In the genomic region with DNA sequence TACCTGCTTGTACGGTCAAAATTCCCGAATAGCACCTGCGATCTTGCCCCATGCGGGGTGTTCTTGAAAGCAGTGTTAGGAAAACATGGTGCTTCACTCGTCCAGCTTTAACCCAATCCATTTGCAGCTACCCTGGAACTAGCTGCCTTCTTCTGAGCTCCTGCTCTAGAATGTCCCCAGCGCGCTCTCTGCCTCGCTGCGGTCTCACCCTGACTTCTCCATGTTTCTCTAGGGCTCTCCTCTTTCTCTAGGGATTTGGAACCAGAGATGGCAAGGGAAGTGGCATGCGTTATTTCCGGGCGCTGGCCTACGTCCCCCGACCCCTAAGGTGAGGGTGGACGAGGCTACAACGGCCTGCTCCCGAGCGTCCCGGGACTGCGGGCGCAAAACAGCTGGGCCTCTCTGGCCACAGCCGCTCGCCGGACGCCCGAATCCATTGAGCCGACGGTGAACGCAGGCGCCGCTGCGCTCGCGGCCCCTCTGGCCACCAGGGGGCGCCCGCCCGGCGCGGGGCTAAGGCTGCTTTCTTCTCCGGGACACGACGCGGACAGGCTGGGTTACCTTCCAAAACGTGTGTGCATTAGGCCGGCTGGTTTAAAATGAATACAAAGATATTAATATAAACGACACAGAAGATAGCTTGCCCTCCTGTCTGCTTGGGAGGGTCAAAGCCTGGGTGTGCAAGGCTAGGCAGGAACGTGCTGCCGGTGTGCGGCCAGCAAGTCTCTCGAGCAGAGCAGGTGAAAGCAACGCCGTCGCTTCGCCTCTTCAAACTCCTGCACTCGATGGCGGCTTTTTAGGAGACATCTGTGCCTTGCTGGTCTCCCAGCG, we compare ENCODE assay signal across 8 cellular contexts. TPM values are rescaled to one million over a fixed set of nuclear protein-coding genes. Genes with fewer than 3 reads are reported as not detected.
DNase-seq lines count a peak whose midpoint lies in the region; ATAC-seq and TF ChIP-seq lines count a peak whose summit lies in the region.

No MANE protein-coding gene starts in this region.

- H3K9me3 ChIP-seq in OCI-LY7 (ENCODE audit: low read length) (no peaks in the 10 kb centered on the region), fibroblast of lung (ENCODE audit: control insufficient read depth, insufficient read depth, low read depth, low read length) (no peaks in the 10 kb centered on the region)

- DNase-seq in OCI-LY7 (ENCODE audit: low spot score) (peak; percentile 14), fibroblast of lung (ENCODE audit: low read depth in 2 of 2) (peak; percentile 64 to 77), naive B cell (peak; percentile 72)
- DNase-seq in activated T-helper 1 cell treated with anti-CD3 and anti-CD28 coated beads, Interleukin-12 subunit alpha, Interleukin-12 subunit beta, Interleukin-2, Interleukin-4 antibody, amounts not matched to agents 30 ng/mL and 10 ng/mL and 1 ng/mL, durations not matched to agents 14 hours and 24 hours and 36 hours (ENCODE audit: low spot score), result peak; percentile 56

- no peaks in the 10 kb centered on the region for H4K20me1 ChIP-seq in OCI-LY7 (ENCODE audit: insufficient read depth, low read length)
- no peaks in the 10 kb centered on the region for H4K20me1 ChIP-seq in fibroblast of lung (ENCODE audit: control insufficient read depth, extremely low read depth, insufficient read depth, low read length)

- H3K4me2 ChIP-seq in OCI-LY7 (ENCODE audit: low read length) (no peak overlapping the region), fibroblast of lung (ENCODE audit: extremely low read depth, insufficient read depth, low read length) (peak overlapping the region; percentile 97)

- H3K27me3 Mint-ChIP-seq in activated T-helper 1 cell treated with anti-CD3 and anti-CD28 coated beads, Interleukin-12 subunit alpha, Interleukin-12 subunit beta, Interleukin-2, Interleukin-4 antibody, amounts not matched to agents 30 ng/mL and 10 ng/mL and 1 ng/mL, durations not matched to agents 14 hours and 24 hours and 36 hours (ENCODE audit: insufficient read depth), result peaks cover 45% of the 10 kb centered on the region
- peaks cover 12 to 27% (median 27%) of the 10 kb centered on the region in 3 donors for H3K27me3 Mint-ChIP-seq in naive B cell
- peaks cover 41% of the 10 kb centered on the region for H3K27me3 Mint-ChIP-seq in stimulated activated naive CD8-positive, alpha-beta T cell treated with anti-CD3 and anti-CD28 coated beads, Interleukin-15, Interleukin-2, amounts not matched to agents 100 ng/mL and 50 ng/mL, for 24 hours

- BruUV-seq in OCI-LY7 (replicated peaks; lab: Mats Ljungman, UMichigan), result no TSS peak

- no peaks in the 10 kb centered on the region for H3K9me2 ChIP-seq in OCI-LY7 (ENCODE audit: insufficient read depth, low read length)

- H2AFZ ChIP-seq in OCI-LY7 (ENCODE audit: low read length) (no peak overlapping the region), fibroblast of lung (ENCODE audit: low read length) (peak overlapping the region; percentile 88)

- POLR2A ChIA-PET in OCI-LY7 (lab: Charles Lee), result interaction anchor here (0.6 kb wide), 2 partner anchors 139 to 165 kb away, joined by 3 read pairs; no protein-coding TSS in a partner anchor

- H3K4me3 Mint-ChIP-seq in activated T-helper 1 cell treated with anti-CD3 and anti-CD28 coated beads, Interleukin-12 subunit alpha, Interleukin-12 subunit beta, Interleukin-2, Interleukin-4 antibody, amounts not matched to agents 30 ng/mL and 10 ng/mL and 1 ng/mL, durations not matched to agents 14 hours and 24 hours and 36 hours, result peak overlapping the region; percentile 17
- H3K4me3 Mint-ChIP-seq in naive B cell, result peak overlapping the region in 6 of 8 donors; percentile 83 to 95 (median 90)
- peak overlapping the region; percentile 76 for H3K4me3 Mint-ChIP-seq in stimulated activated naive CD8-positive, alpha-beta T cell treated with anti-CD3 and anti-CD28 coated beads, Interleukin-15, Interleukin-2, amounts not matched to agents 100 ng/mL and 50 ng/mL, for 24 hours

- ATAC-seq in GM19328 (IDR thresholded peaks at IDR 0.05; ENCODE audit: unreplicated experiment) (peak; percentile 51), HG03442 (IDR thresholded peaks at IDR 0.05; ENCODE audit: unreplicated experiment) (peak; percentile 56), naive B cell (ENCODE audit: low read depth in 2 of 2) (peak; percentile 56 to 62)

- H3K27ac Mint-ChIP-seq in activated T-helper 1 cell treated with anti-CD3 and anti-CD28 coated beads, Interleukin-12 subunit alpha, Interleukin-12 subunit beta, Interleukin-2, Interleukin-4 antibody, amounts not matched to agents 30 ng/mL and 10 ng/mL and 1 ng/mL, durations not matched to agents 14 hours and 24 hours and 36 hours, result no peak overlapping the region
- H3K27ac Mint-ChIP-seq in naive B cell, result peak overlapping the region in 3 of 6 donors; percentile 37 to 85 (median 41)
- no peak overlapping the region for H3K27ac Mint-ChIP-seq in stimulated activated naive CD8-positive, alpha-beta T cell treated with anti-CD3 and anti-CD28 coated beads, Interleukin-15, Interleukin-2, amounts not matched to agents 100 ng/mL and 50 ng/mL, for 24 hours

- TF ChIP-seq CTCF in C4-2B (conservative IDR thresholded peaks at IDR 0.05) (peak; percentile 96), OCI-LY7 (conservative IDR thresholded peaks at IDR 0.05; ENCODE audit: low read length) (peak; percentile 80), fibroblast of lung (conservative IDR thresholded peaks at IDR 0.05 in 1 of 2, IDR thresholded peaks at IDR 0.05 in 1 of 2; ENCODE audit: low read depth in 1 of 2, low read length in 2 of 2) (peak; percentile 77 to 82)

- no peaks in the 10 kb centered on the region for H3K9me3 Mint-ChIP-seq in activated T-helper 1 cell treated with anti-CD3 and anti-CD28 coated beads, Interleukin-12 subunit alpha, Interleukin-12 subunit beta, Interleukin-2, Interleukin-4 antibody, amounts not matched to agents 30 ng/mL and 10 ng/mL and 1 ng/mL, durations not matched to agents 14 hours and 24 hours and 36 hours
- no peaks in the 10 kb centered on the region for H3K9me3 Mint-ChIP-seq in naive B cell
- H3K9me3 Mint-ChIP-seq in stimulated activated naive CD8-positive, alpha-beta T cell treated with anti-CD3 and anti-CD28 coated beads, Interleukin-15, Interleukin-2, amounts not matched to agents 100 ng/mL and 50 ng/mL, for 24 hours, result no peaks in the 10 kb centered on the region

- H3K27ac ChIP-seq in C4-2B (no peak overlapping the region), OCI-LY7 (ENCODE audit: low read depth, low read length, poor library complexity, severe bottlenecking) (no peak overlapping the region), fibroblast of lung (ENCODE audit: insufficient read depth, low read length) (peak overlapping the region; percentile 85)

- peaks cover 18% of the 10 kb centered on the region for H3K4me1 Mint-ChIP-seq in activated T-helper 1 cell treated with anti-CD3 and anti-CD28 coated beads, Interleukin-12 subunit alpha, Interleukin-12 subunit beta, Interleukin-2, Interleukin-4 antibody, amounts not matched to agents 30 ng/mL and 10 ng/mL and 1 ng/mL, durations not matched to agents 14 hours and 24 hours and 36 hours (ENCODE audit: low read depth)
- peaks cover 11 to 28% (median 16%) of the 10 kb centered on the region in 3 donors for H3K4me1 Mint-ChIP-seq in naive B cell
- H3K4me1 Mint-ChIP-seq in stimulated activated naive CD8-positive, alpha-beta T cell treated with anti-CD3 and anti-CD28 coated beads, Interleukin-15, Interleukin-2, amounts not matched to agents 100 ng/mL and 50 ng/mL, for 24 hours (ENCODE audit: low read depth), result peaks cover 19% of the 10 kb centered on the region

- intact Hi-C loops in OCI-LY7 (cut with micrococcal nuclease; ENCODE audit: unreplicated experiment), result no loop called here
- intact Hi-C loops in activated T-helper 1 cell treated with anti-CD3 and anti-CD28 coated beads, Interleukin-12 subunit alpha, Interleukin-12 subunit beta, Interleukin-2, Interleukin-4 antibody, amounts not matched to agents 30 ng/mL and 10 ng/mL and 1 ng/mL, durations not matched to agents 14 hours and 24 hours and 36 hours (cut with micrococcal nuclease), result loop anchor here (2.0 to 5.0 kb wide), 2 partner anchors 674 to 1745 kb away; no protein-coding TSS in a partner anchor

- no peaks in the 10 kb centered on the region for H3K36me3 Mint-ChIP-seq in activated T-helper 1 cell treated with anti-CD3 and anti-CD28 coated beads, Interleukin-12 subunit alpha, Interleukin-12 subunit beta, Interleukin-2, Interleukin-4 antibody, amounts not matched to agents 30 ng/mL and 10 ng/mL and 1 ng/mL, durations not matched to agents 14 hours and 24 hours and 36 hours (ENCODE audit: low read depth)
- H3K36me3 Mint-ChIP-seq in naive B cell, result no peaks in the 10 kb centered on the region
- no peaks in the 10 kb centered on the region for H3K36me3 Mint-ChIP-seq in stimulated activated naive CD8-positive, alpha-beta T cell treated with anti-CD3 and anti-CD28 coated beads, Interleukin-15, Interleukin-2, amounts not matched to agents 100 ng/mL and 50 ng/mL, for 24 hours (ENCODE audit: low read depth)

- H3K9ac ChIP-seq in fibroblast of lung (ENCODE audit: insufficient read depth, low read length), result peak overlapping the region; percentile 63

- CTCF ChIA-PET in OCI-LY7 (lab: Charles Lee; ENCODE audit: unreplicated experiment), result interaction anchor here (0.6 kb wide), 1 partner anchor 673 kb away, joined by 3 read pairs; no protein-coding TSS in a partner anchor

- no peak overlapping the region for H3K4me3 ChIP-seq in OCI-LY7 (ENCODE audit: low read depth, low read length, poor library complexity, severe bottlenecking)
- peak overlapping the region; percentile 47 to 92 (median 64) for H3K4me3 ChIP-seq in fibroblast of lung (replicated peaks in 1 of 4; ENCODE audit: control extremely low read depth in 1 of 4, insufficient read depth in 1 of 4, low read depth in 3 of 4, low read length in 4 of 4)

- no peaks in the 10 kb centered on the region for H3K79me2 ChIP-seq in OCI-LY7 (ENCODE audit: insufficient read depth, low read depth, low read length)
- peaks cover 30% of the 10 kb centered on the region for H3K79me2 ChIP-seq in fibroblast of lung (ENCODE audit: control insufficient read depth, insufficient read depth, low read length)

- H3K27me3 ChIP-seq in fibroblast of lung (ENCODE audit: control insufficient read depth, insufficient read depth, low read length), result no peaks in the 10 kb centered on the region

- H3K36me3 ChIP-seq in OCI-LY7 (ENCODE audit: insufficient read depth, low read length) (no peaks in the 10 kb centered on the region), fibroblast of lung (ENCODE audit: control insufficient read depth, insufficient read depth, low read length) (no peaks in the 10 kb centered on the region)

- no peaks in the 10 kb centered on the region for H3K4me1 ChIP-seq in OCI-LY7 (ENCODE audit: insufficient read depth, low read length, poor library complexity, severe bottlenecking)
- H3K4me1 ChIP-seq in fibroblast of lung (ENCODE audit: control insufficient read depth, extremely low read depth, insufficient read depth, low read length), result peaks cover 2% of the 10 kb centered on the region

RNA-seq across cellular contexts. Expression of a gene that starts 1.8 kb away (rescaled TPM):
- total RNA-seq in OCI-LY7 (2014; rRNA removed; shearing (Covaris generic)), result not detected in 2 replicates
- not detected in 2 replicates for total RNA-seq in OCI-LY7 (2022)
- 0.08 and 0.10 TPM in 2 replicates for total RNA-seq in activated T-helper 1 cell treated with anti-CD3 and anti-CD28 coated beads, Interleukin-12 subunit alpha, Interleukin-12 subunit beta, Interleukin-2, Interleukin-4 antibody, amounts not matched to agents 30 ng/mL and 10 ng/mL and 1 ng/mL, durations not matched to agents 14 hours and 24 hours and 36 hours
- 9.8 and 13.0 TPM in 2 replicates for total RNA-seq in fibroblast of lung
- 16.2 and 82.6 TPM in 2 replicates for polyA plus RNA-seq in fibroblast of lung
- polyA plus RNA-seq in fibroblast of lung (2012), result 8.5 and 40.7 TPM in 2 replicates
- polyA minus RNA-seq in fibroblast of lung (ENCODE audit: low replicate concordance), result 20.0 and 89.7 TPM in 2 replicates
- polyA plus RNA-seq in naive B cell (ENCODE audit: low read depth in 6 of 6), result 1 to 10 TPM in 3 of 6 donors, under 1 TPM in 3; 0.18 to 7.3 (median 1.2) TPM

Comparison
In these comparisons a context has a peak if more than half of its experiments do, and no peak if none do; other contexts are left out.
1. DNase-seq: peak in every context shown above with its lines; median percentile 72 in naive B cell; 70 in fibroblast of lung; 56 in activated T-helper 1 cell treated with anti-CD3 and anti-CD28 coated beads, Interleukin-12 subunit alpha, Interleukin-12 subunit beta, Interleukin-2, Interleukin-4 antibody, amounts not matched to agents 30 ng/mL and 10 ng/mL and 1 ng/mL, durations not matched to agents 14 hours and 24 hours and 36 hours; 14 in OCI-LY7.
2. H3K4me3 Mint-ChIP-seq: peak in every context shown above with its lines; median percentile 90 in naive B cell; 76 in stimulated activated naive CD8-positive, alpha-beta T cell treated with anti-CD3 and anti-CD28 coated beads, Interleukin-15, Interleukin-2, amounts not matched to agents 100 ng/mL and 50 ng/mL, for 24 hours; 17 in activated T-helper 1 cell treated with anti-CD3 and anti-CD28 coated beads, Interleukin-12 subunit alpha, Interleukin-12 subunit beta, Interleukin-2, Interleukin-4 antibody, amounts not matched to agents 30 ng/mL and 10 ng/mL and 1 ng/mL, durations not matched to agents 14 hours and 24 hours and 36 hours.